31 cellular contexts compared by ENCODE assay signal in genomic region chr6:35755525-35755924, GRCh38. TPM values are rescaled to one million over a fixed set of nuclear protein-coding genes. Genes with fewer than 3 reads are reported as not detected.
"Had no signal": no experiment of that assay in that cellular context is flagged by ENCODE, and none has a peak within 500 bp of the region (broad histone marks: within the 10 kb centered on the region; RNA-seq: fewer than 3 reads in every experiment).

No MANE protein-coding gene starts in this region.

- DNase-seq: activated CD4-positive, alpha-beta T cell treated with anti-CD3 and anti-CD28 coated beads for 4 hours; activated CD4-positive, alpha-beta T cell treated with anti-CD3 and anti-CD28 coated beads, Interleukin-2, amount 50 U/mL, for 4 hours; activated effector memory CD4-positive, alpha-beta T cell treated with anti-CD3 and anti-CD28 coated beads, Interleukin-2, amount 50 U/mL, for 16 hours; activated naive CD4-positive, alpha-beta T cell treated with anti-CD3 and anti-CD28 coated beads for 36 hours; activated naive CD8-positive, alpha-beta T cell treated with anti-CD3 and anti-CD28 coated beads for 36 hours; adrenal gland; aorta; cortex of kidney; heart left ventricle; left ventricle myocardium inferior; mucosa of descending colon; ovary; retina; sigmoid colon; small intestine; stimulated activated CD4-positive, alpha-beta T cell treated with anti-CD3 and anti-CD28 coated beads, Interleukin-4, amount 100 ng/mL, for 24 hours; stimulated activated naive CD8-positive, alpha-beta T cell treated with anti-CD3 and anti-CD28 coated beads, Interleukin-15, amount 100 ng/mL, for 72 hours; substantia nigra; T-helper 2 cell; uterus had no signal

- H3K4me3 ChIP-seq: adrenal gland, heart left ventricle, left ventricle myocardium inferior, mucosa of descending colon, ovary, prostate gland, sigmoid colon, uterus had no signal

- ATAC-seq: stimulated activated effector memory CD8-positive, alpha-beta T cell treated with anti-CD3 and anti-CD28 coated beads, Interleukin-12 subunit alpha, Interleukin-12 subunit beta, amount 100 ng/mL, for 72 hours; stimulated activated naive CD8-positive, alpha-beta T cell treated with anti-CD3 and anti-CD28 coated beads, Interleukin-15, amount 100 ng/mL, for 72 hours had no signal

- H3K4me1 ChIP-seq: adrenal gland, heart left ventricle, left ventricle myocardium inferior, prostate gland, sigmoid colon, uterus had no signal

- H3K9me3 ChIP-seq: adrenal gland, heart left ventricle, left ventricle myocardium inferior, mucosa of descending colon, neutrophil, ovary, prostate gland, sigmoid colon, uterus had no signal

- H3K27me3 ChIP-seq: neutrophil, ovary, uterus had no signal

- FAIRE-seq: islet of Langerhans, small intestine had no signal

- H3K36me3 ChIP-seq: adrenal gland, heart left ventricle, left ventricle myocardium inferior, neutrophil, ovary, prostate gland, sigmoid colon, uterus had no signal

- H3K27ac ChIP-seq: adrenal gland, heart left ventricle, left ventricle myocardium inferior, neutrophil, ovary, prostate gland, sigmoid colon, uterus had no signal

RNA-seq across cellular contexts. Expression of gene ARMC12, which starts 18.7 kb away (rescaled TPM):
- total RNA-seq: esophagus mucosa, left ventricle myocardium inferior had no signal

RNA-seq across cellular contexts. Expression of gene CLPSL2, which starts 20.9 kb away (rescaled TPM):
- total RNA-seq: activated naive CD4-positive, alpha-beta T cell treated with anti-CD3 and anti-CD28 coated beads for 36 hours; activated naive CD8-positive, alpha-beta T cell treated with anti-CD3 and anti-CD28 coated beads for 36 hours; adrenal gland; aorta; cardiac septum; cerebellum; endothelial cell of umbilical vein; esophagus mucosa; heart left ventricle; left ventricle myocardium inferior; lung microvascular endothelial cell; mesenteric fat pad; mucosa of descending colon; myocyte; ovary; prostate gland; sigmoid colon; uterus had no signal
- polyA plus RNA-seq: adrenal gland, aorta, endothelial cell of umbilical vein, heart left ventricle, ovary, sigmoid colon, small intestine had no signal

RNA-seq across cellular contexts. Expression of gene CLPSL1, which starts 25.3 kb away (rescaled TPM):
- total RNA-seq: activated naive CD4-positive, alpha-beta T cell treated with anti-CD3 and anti-CD28 coated beads for 36 hours; activated naive CD8-positive, alpha-beta T cell treated with anti-CD3 and anti-CD28 coated beads for 36 hours; adrenal gland; aorta; cardiac septum; cerebellum; endothelial cell of umbilical vein; esophagus mucosa; heart left ventricle; left ventricle myocardium inferior; lung microvascular endothelial cell; mesenteric fat pad; mucosa of descending colon; myocyte; ovary; prostate gland; sigmoid colon; uterus had no signal
- polyA plus RNA-seq: adrenal gland, aorta, endothelial cell of umbilical vein, heart left ventricle, ovary, sigmoid colon, small intestine had no signal

RNA-seq across cellular contexts. Expression of gene CLPS, which starts 41.6 kb away (rescaled TPM):
- total RNA-seq: activated naive CD4-positive, alpha-beta T cell treated with anti-CD3 and anti-CD28 coated beads for 36 hours; activated naive CD8-positive, alpha-beta T cell treated with anti-CD3 and anti-CD28 coated beads for 36 hours; cardiac septum; cerebellum; endothelial cell of umbilical vein; esophagus mucosa; left ventricle myocardium inferior; lung microvascular endothelial cell; mucosa of descending colon; myocyte; prostate gland; sigmoid colon; uterus had no signal
- polyA plus RNA-seq: endothelial cell of umbilical vein, ovary had no signal

RNA-seq across cellular contexts. Expression of gene LHFPL5, which starts 49.6 kb away (rescaled TPM):
- total RNA-seq: activated naive CD4-positive, alpha-beta T cell treated with anti-CD3 and anti-CD28 coated beads for 36 hours; activated naive CD8-positive, alpha-beta T cell treated with anti-CD3 and anti-CD28 coated beads for 36 hours; aorta; cardiac septum; endothelial cell of umbilical vein; esophagus mucosa; heart left ventricle; left ventricle myocardium inferior; lung microvascular endothelial cell; mesenteric fat pad; myocyte; ovary; prostate gland; uterus had no signal
- polyA plus RNA-seq: aorta, endothelial cell of umbilical vein, heart left ventricle, ovary had no signal
